21 cellular contexts compared by ENCODE assay signal in the genomic region with DNA sequence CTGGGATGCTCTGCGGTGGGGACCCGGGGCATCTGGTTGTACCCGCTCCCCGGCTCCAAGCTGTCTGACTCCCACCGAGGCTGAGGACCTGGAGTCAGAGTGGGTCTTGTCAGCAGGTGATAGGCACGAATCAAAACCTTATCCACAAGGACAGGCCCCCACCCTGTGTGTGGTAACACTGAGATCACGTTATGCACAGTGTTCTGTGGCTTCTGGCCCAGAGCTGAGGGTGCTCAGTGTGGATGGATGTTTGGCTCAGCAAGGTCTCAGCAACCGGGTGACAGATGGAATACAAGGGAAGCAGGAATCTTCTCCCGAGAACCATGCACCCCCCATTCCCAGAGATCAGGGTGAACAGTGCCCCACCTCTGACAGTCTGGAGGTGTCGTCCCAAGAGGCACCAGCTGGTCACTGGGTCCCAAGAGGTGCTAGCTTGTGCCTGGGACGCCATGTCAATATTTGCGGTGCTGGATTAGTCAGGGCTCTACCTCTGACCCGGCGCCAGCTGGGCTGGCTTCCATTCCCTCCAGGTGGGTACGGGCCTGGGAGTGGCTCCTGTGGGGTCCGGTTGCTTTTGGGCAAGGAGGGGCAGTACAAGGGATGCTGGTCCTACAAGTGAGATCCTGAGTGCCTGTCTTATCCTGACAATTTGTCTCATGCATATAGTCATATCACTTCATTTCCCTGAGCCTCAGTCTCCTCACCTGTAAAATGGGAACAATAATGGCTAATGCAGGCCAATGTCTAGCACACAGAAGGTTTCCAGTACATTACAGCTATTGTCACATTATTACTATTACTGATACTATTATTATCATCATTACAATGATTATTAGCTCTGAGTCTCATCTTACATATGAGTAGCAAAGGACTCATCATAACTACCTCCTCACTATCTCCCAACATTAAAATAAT. TPM values are rescaled to one million over a fixed set of nuclear protein-coding genes. Genes with fewer than 3 reads are reported as not detected.
DNase-seq lines count a peak whose midpoint lies in the region; ATAC-seq, FAIRE-seq and TF ChIP-seq lines count a peak whose summit lies in the region.
"Had no signal": no experiment of that assay in that cellular context is flagged by ENCODE, and none has a peak within 500 bp of the region (broad histone marks: within the 10 kb centered on the region; RNA-seq: fewer than 3 reads in every experiment).

No MANE protein-coding gene starts in this region.

- BruUV-seq in K562 (replicated peaks; lab: Mats Ljungman, UMichigan): no TSS peak

- TF ChIP-seq CTCF in K562 (IDR thresholded peaks at IDR 0.05 in 2 of 3, conservative IDR thresholded peaks at IDR 0.05 in 1 of 3; ENCODE audit: insufficient read depth in 2 of 3, low read depth in 1 of 3, low read length in 3 of 3) (no peak), nephron progenitor cell (IDR thresholded peaks at IDR 0.05) (no peak)

- H3K9me1 ChIP-seq in K562 (ENCODE audit: control insufficient read depth, insufficient read depth, low read length): no peaks in the 10 kb centered on the region

- ATAC-seq in left ventricle myocardium superior (peak; percentile 67), left cardiac atrium (no peak), K562 (no peak)
- ATAC-seq: natural killer cell, T-cell had no signal

- H3K4me1 ChIP-seq in K562 (replicated peaks in 1 of 2; ENCODE audit: control insufficient read depth in 2 of 2, insufficient read depth in 2 of 2, low read length in 2 of 2): peaks cover 0 to 3% of the 10 kb centered on the region in 2 experiments; a peak in 1 of 5 replicates

- TF ChIP-seq POLR2A in K562 (conservative IDR thresholded peaks at IDR 0.05): no peak

- H4K20me1 ChIP-seq in K562 (replicated peaks; ENCODE audit: control insufficient read depth, insufficient read depth, low read length): no peaks in the 10 kb centered on the region

- TF ChIP-seq EP300 in K562 (IDR thresholded peaks at IDR 0.05; ENCODE audit: low read length): no peak

- CTCF ChIA-PET in K562 (lab: Yijun Ruan, JAX; ENCODE audit: low intra/inter-chr PET ratio): no interaction called here

- DNase-seq in left ventricle myocardium superior: no peak
- no peak for DNase-seq in left cardiac atrium
- DNase-seq in K562 (ENCODE audit: extremely low read depth in 1 of 4, low spot score in 3 of 4): no peak
- DNase-seq in nephron progenitor cell: no peak
- no peak for DNase-seq in HT-29 (ENCODE audit: low spot score)
- no peak for DNase-seq in NCI-H1417 treated with DMSO at 0.1 percent for 48 hours (lab: John Stamatoyannopoulos, UW)
- DNase-seq in OCI-M1 (lab: John Stamatoyannopoulos, UW): no peak
- DNase-seq in GOT3 (lab: John Stamatoyannopoulos, UW): no peak
- DNase-seq: activated CD4-positive, alpha-beta T cell treated with anti-CD3 and anti-CD28 coated beads, Interleukin-2, amount 50 U/mL, for 1 hour; activated naive CD4-positive, alpha-beta T cell treated with Interleukin-2 at 50 U/mL for 16 hours; EL; head of caudate nucleus; immature natural killer cell; natural killer cell; NCI-H2081; T-cell had no signal

- peak overlapping the region in 1 of 2 experiments; percentile 10; a peak in 1 of 4 replicates for H3K9ac ChIP-seq in K562 (ENCODE audit: insufficient read depth in 1 of 2, low read depth in 2 of 2, low read length in 2 of 2)

- H3K9me3 Mint-ChIP-seq in nephron progenitor cell: no peaks in the 10 kb centered on the region
- H3K9me3 Mint-ChIP-seq: immature natural killer cell, natural killer cell, T-cell had no signal

- TF ChIP-seq RAD21 in K562 (CRISPR knock-in tag; conservative IDR thresholded peaks at IDR 0.05 in 1 of 2, IDR thresholded peaks at IDR 0.05 in 1 of 2): no peak

- no peaks in the 10 kb centered on the region for H3K36me3 ChIP-seq in K562 (ENCODE audit: control insufficient read depth, insufficient read depth, low read length)
- H3K36me3 ChIP-seq: thyroid gland had no signal

- H3K27me3 ChIP-seq in K562 (ENCODE audit: control insufficient read depth in 2 of 2, insufficient read depth in 2 of 2, low read length in 2 of 2): peaks cover 45 to 75% of the 10 kb centered on the region in 2 experiments
- H3K27me3 ChIP-seq: thyroid gland had no signal

- H3K27ac ChIP-seq in K562 (ENCODE audit: extremely low read depth, low read depth, low read length): no peak overlapping the region
- H3K27ac ChIP-seq: thyroid gland had no signal

- no peak overlapping the region for H3K4me3 ChIP-seq in K562
- H3K4me3 ChIP-seq: thyroid gland had no signal

- no peaks in the 10 kb centered on the region for H3K79me2 ChIP-seq in K562 (ENCODE audit: control insufficient read depth, insufficient read depth, low read length)

- H3K4me1 Mint-ChIP-seq in nephron progenitor cell: peaks cover 90% of the 10 kb centered on the region
- H3K4me1 Mint-ChIP-seq: immature natural killer cell, natural killer cell, T-cell had no signal

- WGBS in K562 (ENCODE audit: insufficient coverage, low coverage, missing lambda C conversion rate): 2% methylated on average over 16 of the region's 16 CpGs

- H3K9me3 ChIP-seq in K562 (replicated peaks; ENCODE audit: control insufficient read depth, insufficient read depth, low read depth, low read length): no peaks in the 10 kb centered on the region
- H3K9me3 ChIP-seq: thyroid gland had no signal

- H3K4me2 ChIP-seq in K562 (ENCODE audit: insufficient read depth, low read length): no peak overlapping the region

- POLR2A ChIA-PET in K562 (lab: Yijun Ruan, JAX): interaction anchor here (0.6 to 1.1 kb wide), 2 partner anchors 31 to 33 kb away, joined by 3 to 4 read pairs; no protein-coding TSS in a partner anchor

- H3K27me3 Mint-ChIP-seq in nephron progenitor cell (ENCODE audit: low read depth, poor library complexity): no peaks in the 10 kb centered on the region
- H3K27me3 Mint-ChIP-seq: progenitor cell of endocrine pancreas had no signal

- intact Hi-C loops in left ventricle myocardium superior (cut with micrococcal nuclease) (no loop called here), left cardiac atrium (cut with DNase I) (no loop called here), K562 (cut with micrococcal nuclease) (no loop called here)

- no peaks in the 10 kb centered on the region for H3K36me3 Mint-ChIP-seq in nephron progenitor cell (ENCODE audit: low read depth)
- H3K36me3 Mint-ChIP-seq: immature natural killer cell, natural killer cell, T-cell had no signal

- FAIRE-seq in K562 (lab: Jason Lieb, UNC): no peak
- FAIRE-seq: astrocyte, colon had no signal

- no peak overlapping the region for H3K4me3 Mint-ChIP-seq in nephron progenitor cell
- H3K4me3 Mint-ChIP-seq: immature natural killer cell, natural killer cell, T-cell had no signal

- in situ Hi-C loops in K562 (cut with MboI): no loop called here

- peak overlapping the region; percentile 22 for H3K27ac Mint-ChIP-seq in nephron progenitor cell
- H3K27ac Mint-ChIP-seq: immature natural killer cell, natural killer cell, T-cell had no signal

- H2AFZ ChIP-seq in K562 (ENCODE audit: low read depth, low read length): no peak overlapping the region

TF ChIP-seq in K562, 482 proteins besides CTCF, POLR2A, EP300 and RAD21 (continues in another document):
- TF ChIP-seq RBM25 (IDR thresholded peaks at IDR 0.05; ENCODE audit: low read depth, low read length, severe bottlenecking): peak; percentile 91

RNA-seq across cellular contexts. Expression of a gene that starts 1.0 kb away (rescaled TPM):
- total RNA-seq in left ventricle myocardium superior (0.32 TPM), left cardiac atrium (under 1 TPM; 0.18 to 0.24 TPM), K562 (2014; rRNA removed) (not detected in 2 replicates), K562 (2014; rRNA removed; fragmentation: Illumina TruSeq; extraction: Trizol) (not detected in 2 replicates), K562 (2015; rRNA removed; fragmentation: Illumina TruSeq; extraction: Trizol) (not detected in 2 replicates), K562 (2021) (not detected in 2 replicates)
- not detected in 2 replicates for total RNA-seq in K562 (2011; cell fraction: chromatin; rRNA removed; ENCODE audit: low replicate concordance)
- not detected in 2 replicates for total RNA-seq in K562 (2011; cell fraction: nucleolus; rRNA removed)
- total RNA-seq in K562 (2011; cell fraction: nucleoplasm; rRNA removed): not detected in 2 replicates
- polyA plus RNA-seq in K562 (2011; rRNA removed) (not detected in 2 replicates), K562 (2014; fragmentation: Illumina TruSeq; extraction: Trizol) (not detected in 2 replicates), K562 (2014; fragmentation: Nextera tagmentation; extraction: Ambion mirVana) (not detected), K562 (2014; rRNA removed) (not detected in 2 replicates)
- not detected in 2 replicates for polyA plus RNA-seq in K562 (2011; cell fraction: cytosol; rRNA removed)
- not detected in 2 replicates for polyA plus RNA-seq in K562 (2011; cell fraction: nucleus; rRNA removed)
- polyA plus RNA-seq in K562 (2012): not detected in 2 replicates
- polyA minus RNA-seq in K562 (2011; rRNA and poly(A)+ RNA removed): not detected in 2 replicates
- polyA minus RNA-seq in K562 (2011; cell fraction: cytosol; rRNA and poly(A)+ RNA removed): not detected in 2 replicates
- polyA minus RNA-seq in K562 (2011; cell fraction: nucleus; rRNA and poly(A)+ RNA removed): not detected in 2 replicates
- total RNA-seq in HT-29 (2014; rRNA removed; shearing (Covaris generic)): 1.2 and 1.8 TPM in 2 replicates
- total RNA-seq: astrocyte, MCF 10A, natural killer cell, T-cell, thyroid gland had no signal
- polyA plus RNA-seq: immature natural killer cell had no signal

RNA-seq across cellular contexts. Expression of a gene that starts 34.2 kb away (rescaled TPM):
- total RNA-seq in left ventricle myocardium superior: 54.9 TPM
- total RNA-seq in left cardiac atrium: 100 to 1,000 TPM; 102 to 130 TPM
- total RNA-seq in K562 (2011; cell fraction: chromatin; rRNA removed; ENCODE audit: low replicate concordance): not detected in 2 replicates
- not detected in 2 replicates for total RNA-seq in K562 (2011; cell fraction: nucleolus; rRNA removed)
- total RNA-seq in K562 (2011; cell fraction: nucleoplasm; rRNA removed): not detected in 2 replicates
- total RNA-seq in K562 (2014; rRNA removed): not detected in 2 replicates
- total RNA-seq in K562 (2014; rRNA removed; fragmentation: Illumina TruSeq; extraction: Trizol): not detected in 2 replicates
- not detected in 2 replicates for total RNA-seq in K562 (2015; rRNA removed; fragmentation: Illumina TruSeq; extraction: Trizol)
- total RNA-seq in K562 (2021): 0.40 and 0.78 TPM in 2 replicates
- not detected in 2 replicates for polyA plus RNA-seq in K562 (2011; rRNA removed)
- polyA plus RNA-seq in K562 (2011; cell fraction: cytosol; rRNA removed): 0.04 TPM in 1 of 2 replicates, not detected in the other
- polyA plus RNA-seq in K562 (2011; cell fraction: nucleus; rRNA removed): not detected in 2 replicates
- not detected in 2 replicates for polyA plus RNA-seq in K562 (2012)
- not detected in 2 replicates for polyA plus RNA-seq in K562 (2014; fragmentation: Illumina TruSeq; extraction: Trizol)
- not detected for polyA plus RNA-seq in K562 (2014; fragmentation: Nextera tagmentation; extraction: Ambion mirVana)
- polyA plus RNA-seq in K562 (2014; rRNA removed): not detected in 2 replicates
- polyA minus RNA-seq in K562 (2011; rRNA and poly(A)+ RNA removed): not detected in 2 replicates
- 5.2 TPM in 1 of 2 replicates, not detected in the other for polyA minus RNA-seq in K562 (2011; cell fraction: cytosol; rRNA and poly(A)+ RNA removed)
- not detected in 2 replicates for polyA minus RNA-seq in K562 (2011; cell fraction: nucleus; rRNA and poly(A)+ RNA removed)
- 0.76 and 1.5 TPM in 2 replicates for total RNA-seq in HT-29 (2014; rRNA removed; shearing (Covaris generic))
- total RNA-seq: MCF 10A, natural killer cell had no signal
- polyA plus RNA-seq: immature natural killer cell had no signal

Comparison
In these comparisons a context has a peak if more than half of its experiments do, and no peak if none do; other contexts are left out.
1. RNA of a gene that starts 34.2 kb away (total RNA-seq): 102 to 130 TPM in left cardiac atrium and 54.9 TPM in left ventricle myocardium superior (single experiment); 0.76 to 1.5 TPM in HT-29 and 0.40 to 0.78 TPM in K562; every median in the first group is over 10 times any median in the second.